In genomic region chr10:80078448-80079311, GRCh38 we compare ENCODE assay signal across 8 cellular contexts. TPM values are rescaled to one million over a fixed set of nuclear protein-coding genes. Genes with fewer than 3 reads are reported as not detected.
A peak's percentile ranks its signal among the peaks of the same experiment; 100 is the strongest.
DNase-seq lines count a peak whose midpoint lies in the region; ATAC-seq, FAIRE-seq and TF ChIP-seq lines count a peak whose summit lies in the region.

TSS of gene TMEM254 (plus strand) at chr10:80078665. CDS start at chr10:80078700, 35 bp downstream.

- CTCF ChIA-PET in T-cell (lab: Charles Lee) = interaction anchor here (0.7 to 1.2 kb wide), 5 partner anchors 17 to 427 kb away, joined by 3 to 8 read pairs (median 3); no protein-coding TSS in a partner anchor

- H3K4me1 Mint-ChIP-seq in T-cell = peaks cover 16 to 25% (median 20%) of the 10 kb centered on the region in 3 donors
- H3K4me1 Mint-ChIP-seq in type B pancreatic cell (ENCODE audit: unreplicated experiment) = peaks cover 15% of the 10 kb centered on the region

- intact Hi-C loops in heart left ventricle (cut with DNase I) = loop anchor here in 7 of 10 donors (5.0 to 10.0 kb wide), 5 partner anchors 54 to 126 kb away; partner anchors contain the start of genes ANXA11 (in 4 of the 7) and PLAC9 (in 3 of the 7)
- intact Hi-C loops in posterior cingulate gyrus (cut with DNase I) = no loop called here

- H3K27ac Mint-ChIP-seq in T-cell = peak within 1 kb of the TSS; percentile 92 to 94
- H3K27ac Mint-ChIP-seq in type B pancreatic cell = peak within 1 kb of the TSS; percentile 92

- H3K9me3 Mint-ChIP-seq in T-cell = no peaks in the 10 kb centered on the region
- H3K9me3 Mint-ChIP-seq in type B pancreatic cell = no peaks in the 10 kb centered on the region

- H3K9me3 ChIP-seq in heart left ventricle = no peaks in the 10 kb centered on the region

- peak within 1 kb of the TSS; percentile 56 to 90 (median 74) for H3K4me3 ChIP-seq in heart left ventricle

- POLR2A ChIA-PET in T-cell (lab: Charles Lee) = interaction anchor here in 1 of 2 donors (0.6 to 1.3 kb wide), 3 partner anchors 20 to 109 kb away, joined by 4 to 5 read pairs (median 5); no protein-coding TSS in a partner anchor

- TF ChIP-seq POLR2A in GM12891 (IDR thresholded peaks at IDR 0.05; ENCODE audit: low read depth, low read length) (peak; percentile 70), heart left ventricle (IDR thresholded peaks at IDR 0.05) (no peak)

- H3K27me3 Mint-ChIP-seq in T-cell = no peaks in the 10 kb centered on the region
- H3K27me3 Mint-ChIP-seq in type B pancreatic cell = no peaks in the 10 kb centered on the region

- ATAC-seq in HG02678 (IDR thresholded peaks at IDR 0.05; ENCODE audit: unreplicated experiment) (peak; percentile 81), T-cell (replicated peaks in 1 of 4) (peak; percentile 82 to 89 (median 86)), heart left ventricle (peak; percentile 97 to 98 (median 98))

- H3K36me3 Mint-ChIP-seq in T-cell (peaks cover 16% of the 10 kb centered on the region), type B pancreatic cell (no peaks in the 10 kb centered on the region)

- 0 to 1% (median 0%) methylated on average over 60 to 64 of the region's 64 CpGs for WGBS in adipose tissue, 3 donors
- WGBS in heart left ventricle, 4 donors = 0 to 1% (median 0%) methylated on average over 18 to 64 of the region's 64 CpGs

- FAIRE-seq in GM12891 (lab: Jason Lieb, UNC) = peak; percentile 96

- no peaks in the 10 kb centered on the region for H3K27me3 ChIP-seq in heart left ventricle

- H3K4me3 Mint-ChIP-seq in T-cell (peak within 1 kb of the TSS; percentile 91 to 96 (median 96)), type B pancreatic cell (peak within 1 kb of the TSS; percentile 99)

- peaks cover 0 to 21% (median 15%) of the 10 kb centered on the region in 9 donors for H3K36me3 ChIP-seq in heart left ventricle

- peaks cover 0 to 20% (median 14%) of the 10 kb centered on the region in 12 donors for H3K4me1 ChIP-seq in heart left ventricle

- H3K27ac ChIP-seq in adipose tissue (ENCODE audit: low read depth, low read length) (peak within 1 kb of the TSS; percentile 30), heart left ventricle (peak within 1 kb of the TSS; percentile 92 to 99 (median 95))

- TF ChIP-seq CTCF in heart left ventricle (IDR thresholded peaks at IDR 0.05) (no peak), type B pancreatic cell (conservative IDR thresholded peaks at IDR 0.05) (no peak)

- DNase-seq in GM12891 (ENCODE audit: insufficient read length, low spot score) (peak; percentile 85), NCI-H1105 treated with DMSO at 0.1 percent for 48 hours (lab: John Stamatoyannopoulos, UW) (peak; percentile 74), T-cell (peak; percentile 65 to 89 (median 84)), heart left ventricle (peak; percentile 93 to 96 (median 94)), posterior cingulate gyrus (peak; percentile 84 to 98 (median 88)), type B pancreatic cell (ENCODE audit: extremely low spot score, unreplicated experiment) (peak; percentile 86)

TF ChIP-seq in GM12891, 5 proteins besides CTCF, POLR2A, EP300 and RAD21:
- 0 out of 2 replicates have a peak, but pooled peaks have one; percentile 37 for TF ChIP-seq TAF1 (IDR thresholded peaks at IDR 0.05; ENCODE audit: low read depth, low read length)
- no peak for TF ChIP-seq POLR2AphosphoS5 (IDR thresholded peaks at IDR 0.05; ENCODE audit: low read depth, low read length)
- TF ChIP-seq PAX5 (IDR thresholded peaks at IDR 0.05; ENCODE audit: insufficient read depth, low read length, severe bottlenecking) = no peak
TF ChIP-seq in GM12891: peak in this region for 1.

RNA-seq across cellular contexts. Expression of gene TMEM254, which starts in this region (rescaled TPM):
- polyA plus RNA-seq in GM12891 (2012; ENCODE audit: low read depth, missing spikeins) = 11.8 TPM
- total RNA-seq in T-cell (10 to 100 TPM in 4 of 5 donors, 1 to 10 TPM in 1; 9.6 to 16.6 (median 13.3) TPM), heart left ventricle (10 to 100 TPM in 3 of 9 donors, 1 to 10 TPM in 6; 4.7 to 13.4 (median 7.0) TPM), type B pancreatic cell (ENCODE audit: low replicate concordance) (31.6 and 39.6 TPM in 2 replicates)
- polyA plus RNA-seq in adipose tissue (10 to 100 TPM in 1 of 3 donors, 1 to 10 TPM in 2; 9.2 to 15.1 (median 9.8) TPM), heart left ventricle (1 to 10 TPM; 6.4 to 8.1 TPM)

Comparison
In these comparisons a context has a peak if more than half of its experiments do, and no peak if none do; other contexts are left out.
1. Peak in every context shown above with its lines: DNase-seq, ATAC-seq, H3K4me3 ChIP-seq and H3K27ac ChIP-seq.